Comparison of ENCODE assay signal across 14 cellular contexts in the genomic region with DNA sequence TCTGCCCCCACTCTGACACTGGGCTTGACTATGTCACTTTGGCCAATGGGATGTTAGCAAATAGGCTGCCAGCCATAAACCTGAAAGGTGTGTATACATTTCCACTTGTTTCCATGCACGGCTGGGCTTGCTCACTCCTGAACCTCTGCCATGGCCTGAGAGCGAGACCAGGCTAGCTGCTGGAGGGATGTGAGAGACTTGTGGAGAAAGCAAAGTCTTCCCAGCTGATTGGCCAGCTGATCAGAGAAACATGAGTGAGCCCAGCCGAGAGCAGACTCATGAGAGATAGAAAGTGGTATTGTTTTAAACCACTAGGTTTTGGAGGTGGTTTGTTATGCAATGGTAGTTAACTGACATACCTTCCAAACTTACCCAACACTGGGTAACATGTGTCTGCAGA. TPM values are rescaled to one million over a fixed set of nuclear protein-coding genes. Genes with fewer than 3 reads are reported as not detected.
A peak's percentile ranks its signal among the peaks of the same experiment; 100 is the strongest.
DNase-seq lines count a peak whose midpoint lies in the region; TF ChIP-seq lines count a peak whose summit lies in the region.
"Had no signal": no experiment of that assay in that cellular context is flagged by ENCODE, and none has a peak within 500 bp of the region (broad histone marks: within the 10 kb centered on the region; RNA-seq: fewer than 3 reads in every experiment).

No MANE protein-coding gene starts in this region.

- H4K20me1 ChIP-seq in smooth muscle cell (ENCODE audit: low read depth): peaks cover 91% of the 10 kb centered on the region

- no peak overlapping the region for H2AFZ ChIP-seq in smooth muscle cell (ENCODE audit: low read depth)

- H3F3A ChIP-seq in smooth muscle cell (ENCODE audit: low read depth): peaks cover 7% of the 10 kb centered on the region

- WGBS in smooth muscle cell (ENCODE audit: low lambda C conversion rate): 90% methylated on average over 3 of the region's 3 CpGs

- H3K4me2 ChIP-seq in smooth muscle cell: no peak overlapping the region

- TF ChIP-seq CTCF in GM12865 (IDR thresholded peaks at IDR 0.05; ENCODE audit: insufficient read depth, low read depth, low read length, missing control alignments): no peak
- TF ChIP-seq CTCF in epithelial cell of esophagus (IDR thresholded peaks at IDR 0.05; ENCODE audit: insufficient read depth, low read depth, low read length, missing control alignments): no peak
- no peak for TF ChIP-seq CTCF in neutrophil (IDR thresholded peaks at IDR 0.05)
- TF ChIP-seq CTCF in smooth muscle cell (IDR thresholded peaks at IDR 0.05; ENCODE audit: borderline replicate concordance, insufficient read depth, poor library complexity, severe bottlenecking): no peak

- H3K4me3 ChIP-seq in GM12865 (ENCODE audit: low read depth, low read length) (no peak overlapping the region), epithelial cell of esophagus (ENCODE audit: low read length) (no peak overlapping the region), neutrophil (ENCODE audit: low read depth in 1 of 2, low read length in 1 of 2) (no peak overlapping the region), smooth muscle cell (no peak overlapping the region)

- peaks cover 62% of the 10 kb centered on the region for H3K79me2 ChIP-seq in smooth muscle cell (ENCODE audit: low read depth)

- peak; percentile 14 for DNase-seq in GM12865 (ENCODE audit: low read depth)
- peak; percentile 30 for DNase-seq in NCI-H2196 (lab: John Stamatoyannopoulos, UW; ENCODE audit: unreplicated experiment)
- peak; percentile 87 for DNase-seq in epithelial cell of esophagus (ENCODE audit: low read depth)
- no peak for DNase-seq in NCI-H69 (lab: John Stamatoyannopoulos, UW)
- no peak for DNase-seq in smooth muscle cell (lab: John Stamatoyannopoulos, UW; ENCODE audit: unreplicated experiment)
- DNase-seq in NCI-H1417 (lab: John Stamatoyannopoulos, UW): no peak
- no peak for DNase-seq in anterior cingulate cortex (lab: John Stamatoyannopoulos, UW)
- DNase-seq: C1 segment of cervical spinal cord; Calu3; NCI-H1694; nucleus accumbens; stimulated activated CD4-positive, alpha-beta T cell treated with anti-CD3 and anti-CD28 coated beads, Interleukin-15, amount 100 ng/mL, for 24 hours had no signal

- H3K27me3 ChIP-seq in neutrophil (no peaks in the 10 kb centered on the region), smooth muscle cell (ENCODE audit: low read depth) (no peaks in the 10 kb centered on the region)

- H3K9me3 ChIP-seq in neutrophil: no peaks in the 10 kb centered on the region
- no peaks in the 10 kb centered on the region for H3K9me3 ChIP-seq in smooth muscle cell (replicated peaks; ENCODE audit: low read depth)

- peaks cover 47% of the 10 kb centered on the region for H3K36me3 ChIP-seq in neutrophil
- peaks cover 4% of the 10 kb centered on the region for H3K36me3 ChIP-seq in smooth muscle cell (ENCODE audit: low read depth)

- H3K4me1 ChIP-seq in neutrophil (ENCODE audit: control insufficient read depth in 1 of 2, insufficient read depth in 1 of 2, low read depth in 1 of 2, low read length in 1 of 2) (peaks cover 32 to 37% of the 10 kb centered on the region in 2 experiments), smooth muscle cell (ENCODE audit: low read depth) (peaks cover 29% of the 10 kb centered on the region)

- H3K9ac ChIP-seq in smooth muscle cell (ENCODE audit: low read depth): no peak overlapping the region

- H3K27ac ChIP-seq in neutrophil: peak overlapping the region; percentile 58
- no peak overlapping the region for H3K27ac ChIP-seq in smooth muscle cell (ENCODE audit: low read depth)

RNA-seq across cellular contexts. Expression of a gene that starts 13.9 kb away (rescaled TPM):
- 28.3 and 36.5 TPM in 2 replicates for total RNA-seq in smooth muscle cell
- polyA plus RNA-seq in smooth muscle cell: 42.8 and 58.2 TPM in 2 replicates

RNA-seq across cellular contexts. Expression of a gene that starts 23.7 kb away (rescaled TPM):
- total RNA-seq in smooth muscle cell: 77.2 and 90.0 TPM in 2 replicates
- polyA plus RNA-seq in smooth muscle cell: 72.5 and 80.4 TPM in 2 replicates

RNA-seq across cellular contexts. Expression of a gene that starts 30.8 kb away (rescaled TPM):
- 0.58 and 1.5 TPM in 2 replicates for total RNA-seq in smooth muscle cell
- 1.4 and 3.5 TPM in 2 replicates for polyA plus RNA-seq in smooth muscle cell
- total RNA-seq: RPMI7951 had no signal

RNA-seq across cellular contexts. Expression of a gene that starts 43.0 kb away (rescaled TPM):
- 172 and 235 TPM in 2 replicates for total RNA-seq in smooth muscle cell
- polyA plus RNA-seq in smooth muscle cell: 511 and 635 TPM in 2 replicates

RNA-seq across cellular contexts. Expression of a gene that starts 51.6 kb away (rescaled TPM):
- 211 and 224 TPM in 2 replicates for total RNA-seq in smooth muscle cell
- 611 and 662 TPM in 2 replicates for polyA plus RNA-seq in smooth muscle cell

Comparison
In these comparisons a context has a peak if more than half of its experiments do, and no peak if none do; other contexts are left out.
1. DNase-seq: peak in GM12865 (single experiment), NCI-H2196 (single experiment) and epithelial cell of esophagus (single experiment); none in NCI-H69 (single experiment), smooth muscle cell (single experiment), NCI-H1417 (0 of 3) and anterior cingulate cortex (0 of 58).